In the genomic region with DNA sequence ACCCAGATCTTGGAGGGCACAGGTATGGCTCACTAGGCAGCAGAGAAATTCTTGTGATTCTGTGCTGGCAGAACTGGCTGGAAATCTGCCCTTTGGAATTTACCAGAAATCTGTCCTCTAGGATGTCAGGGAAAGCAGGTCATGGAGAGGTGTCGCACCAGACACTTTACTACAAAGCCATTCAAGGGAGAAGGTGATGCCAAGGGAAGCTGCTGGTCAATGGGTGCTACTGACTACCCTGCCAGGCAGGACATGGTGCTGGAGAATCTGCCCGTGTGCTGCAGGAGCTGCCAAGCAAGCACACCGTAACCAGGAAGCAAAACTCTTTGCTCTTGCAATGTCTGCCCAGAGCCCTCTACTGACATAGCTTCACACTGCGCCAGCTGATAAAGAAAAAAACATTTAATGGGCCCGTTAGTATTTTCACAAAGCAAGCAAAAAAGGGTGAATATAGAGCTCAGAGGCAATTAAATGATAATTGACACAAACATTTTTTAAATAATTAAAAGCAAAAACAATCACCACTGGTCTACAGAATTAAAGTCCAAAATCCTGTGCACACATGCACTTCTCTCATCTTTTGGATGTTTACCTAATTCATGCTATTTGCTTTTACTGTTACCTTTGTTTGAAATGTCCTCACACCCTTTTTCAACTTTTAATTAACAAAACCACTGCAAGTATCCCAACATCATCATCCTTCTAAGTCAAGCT, we compare ENCODE assay signal across 8 cellular contexts. TPM values are rescaled to one million over a fixed set of nuclear protein-coding genes. Genes with fewer than 3 reads are reported as not detected.
DNase-seq lines count a peak whose midpoint lies in the region; ATAC-seq and TF ChIP-seq lines count a peak whose summit lies in the region.

No MANE protein-coding gene starts in this region.

- CTCF ChIA-PET in Caco-2 (lab: Charles Lee), result interaction anchor here (0.7 to 1.9 kb wide), 3 partner anchors 10 to 408 kb away, joined by 4 to 7 read pairs (median 7); no protein-coding TSS in a partner anchor

- H3K36me3 Mint-ChIP-seq in Caco-2 (ENCODE audit: insufficient read depth, unreplicated experiment), result no peaks in the 10 kb centered on the region
- no peaks in the 10 kb centered on the region for H3K36me3 Mint-ChIP-seq in memory B cell
- no peaks in the 10 kb centered on the region for H3K36me3 Mint-ChIP-seq in activated T-cell treated with anti-CD3 and anti-CD28 coated beads, Interleukin-2, amount 50 U/mL, for 24 hours (ENCODE audit: low read depth)

- peaks cover 7% of the 10 kb centered on the region; the same call in 1 of the 2 replicates for H3K4me1 ChIP-seq in Caco-2
- no peaks in the 10 kb centered on the region for H3K4me1 ChIP-seq in body of pancreas
- no peaks in the 10 kb centered on the region for H3K4me1 ChIP-seq in uterus

- POLR2A ChIA-PET in Caco-2 (lab: Charles Lee), result no interaction called here

- DNase-seq in Caco-2 (peak; percentile 53), NCI-H774 (lab: John Stamatoyannopoulos, UW) (peak; percentile 44), body of pancreas (peak; percentile 25 to 48 (median 44)), memory B cell (ENCODE audit: low spot score in 2 of 2) (no peak), uterus (no peak)
- no peak for DNase-seq in activated T-cell treated with anti-CD3 and anti-CD28 coated beads, Interleukin-2, amount 50 U/mL, for 24 hours

- H3K27me3 ChIP-seq in Caco-2 (replicated peaks; ENCODE audit: control insufficient read depth, insufficient read depth, low read length), result no peaks in the 10 kb centered on the region
- H3K27me3 ChIP-seq in body of pancreas, result no peaks in the 10 kb centered on the region
- peaks cover 4 to 7% of the 10 kb centered on the region in 2 donors for H3K27me3 ChIP-seq in uterus

- no peak for TF ChIP-seq POLR2A in body of pancreas (IDR thresholded peaks at IDR 0.05)
- TF ChIP-seq POLR2A in uterus (IDR thresholded peaks at IDR 0.05), result no peak

- peak; percentile 40 to 57 for TF ChIP-seq CTCF in Caco-2 (IDR thresholded peaks at IDR 0.05; ENCODE audit: insufficient read depth in 1 of 2, low read depth in 1 of 2, low read length in 1 of 2, severe bottlenecking in 1 of 2, unreplicated experiment in 1 of 2)
- TF ChIP-seq CTCF in body of pancreas (IDR thresholded peaks at IDR 0.05), result peak in 6 of 7 experiments; percentile 13 to 45 (median 32)
- TF ChIP-seq CTCF in uterus (IDR thresholded peaks at IDR 0.05), result no peak

- intact Hi-C loops in Caco-2 (cut with micrococcal nuclease; ENCODE audit: unreplicated experiment), result loop anchor here (2.0 to 5.0 kb wide), 2 partner anchors 42 to 409 kb away; no protein-coding TSS in a partner anchor
- intact Hi-C loops in body of pancreas (cut with DNase I), result no loop called here
- intact Hi-C loops in uterus (cut with DNase I; ENCODE audit: low total_unique reads), result no loop called here

- H3K4me3 ChIP-seq in Caco-2 (ENCODE audit: low read depth, low read length) (peak overlapping the region; percentile 36), body of pancreas (no peak overlapping the region), uterus (no peak overlapping the region)

- no peaks in the 10 kb centered on the region for H3K4me1 Mint-ChIP-seq in Caco-2 (ENCODE audit: low read depth, unreplicated experiment)
- H3K4me1 Mint-ChIP-seq in memory B cell, result peaks cover 4% of the 10 kb centered on the region
- peaks cover 3% of the 10 kb centered on the region for H3K4me1 Mint-ChIP-seq in activated T-cell treated with anti-CD3 and anti-CD28 coated beads, Interleukin-2, amount 50 U/mL, for 24 hours (ENCODE audit: low read depth)

- H3K27ac Mint-ChIP-seq in Caco-2 (ENCODE audit: unreplicated experiment), result no peak overlapping the region
- no peak overlapping the region for H3K27ac Mint-ChIP-seq in memory B cell
- no peak overlapping the region for H3K27ac Mint-ChIP-seq in activated T-cell treated with anti-CD3 and anti-CD28 coated beads, Interleukin-2, amount 50 U/mL, for 24 hours

- no TSS peak for BruUV-seq in Caco-2 (replicated peaks; lab: Mats Ljungman, UMichigan)

- no peaks in the 10 kb centered on the region for H3K27me3 Mint-ChIP-seq in Caco-2 (ENCODE audit: insufficient read depth, unreplicated experiment)
- H3K27me3 Mint-ChIP-seq in memory B cell, result peaks cover 3% of the 10 kb centered on the region
- peaks cover 13% of the 10 kb centered on the region for H3K27me3 Mint-ChIP-seq in activated T-cell treated with anti-CD3 and anti-CD28 coated beads, Interleukin-2, amount 50 U/mL, for 24 hours

- H3K27ac ChIP-seq in body of pancreas, result peak overlapping the region in 1 of 4 donors; percentile 29
- no peak overlapping the region for H3K27ac ChIP-seq in uterus

- H3K4me3 Mint-ChIP-seq in Caco-2 (ENCODE audit: unreplicated experiment), result peak overlapping the region; percentile 56
- H3K4me3 Mint-ChIP-seq in memory B cell, result no peak overlapping the region
- H3K4me3 Mint-ChIP-seq in activated T-cell treated with anti-CD3 and anti-CD28 coated beads, Interleukin-2, amount 50 U/mL, for 24 hours, result no peak overlapping the region

- H3K9me3 Mint-ChIP-seq in Caco-2 (ENCODE audit: unreplicated experiment) (no peaks in the 10 kb centered on the region), memory B cell (no peaks in the 10 kb centered on the region)
- no peaks in the 10 kb centered on the region for H3K9me3 Mint-ChIP-seq in activated T-cell treated with anti-CD3 and anti-CD28 coated beads, Interleukin-2, amount 50 U/mL, for 24 hours

- H3K36me3 ChIP-seq in Caco-2 (ENCODE audit: control insufficient read depth, insufficient read depth, low read length), result no peaks in the 10 kb centered on the region
- no peaks in the 10 kb centered on the region for H3K36me3 ChIP-seq in body of pancreas (replicated peaks in 1 of 2; ENCODE audit: insufficient read depth in 1 of 2, low read depth in 2 of 2)
- H3K36me3 ChIP-seq in uterus, result no peaks in the 10 kb centered on the region

- ATAC-seq in GM18868 (IDR thresholded peaks at IDR 0.05; ENCODE audit: unreplicated experiment), result peak; percentile 90
- ATAC-seq in HG03378 (IDR thresholded peaks at IDR 0.05; ENCODE audit: unreplicated experiment), result peak; percentile 86
- ATAC-seq in body of pancreas, result peak; percentile 72
- peak; percentile 88 for ATAC-seq in memory B cell (ENCODE audit: low read depth)

- no peaks in the 10 kb centered on the region for H3K9me3 ChIP-seq in Caco-2
- no peaks in the 10 kb centered on the region for H3K9me3 ChIP-seq in body of pancreas
- H3K9me3 ChIP-seq in uterus, result no peaks in the 10 kb centered on the region

- 5 to 17% methylated on average over 4 to 5 of the region's 5 CpGs for WGBS in body of pancreas, 2 donors

RNA-seq across cellular contexts. Expression of a gene that starts 7.2 kb away (rescaled TPM):
- total RNA-seq in Caco-2 (2022), result 31.3 and 36.7 TPM in 2 replicates
- total RNA-seq in body of pancreas, result 10 to 100 TPM in 1 of 2 donors, 1 to 10 TPM in 1; 3.0 to 13.7 TPM
- total RNA-seq in uterus, result 10 to 100 TPM; 10.5 to 49.1 (median 21.8) TPM

Comparison
In these comparisons a context has a peak if more than half of its experiments do, and no peak if none do; other contexts are left out.
1. DNase-seq: peak in Caco-2 (2 of 2), NCI-H774 (single experiment) and body of pancreas (4 of 4); none in memory B cell (0 of 2), uterus (0 of 2) and activated T-cell treated with anti-CD3 and anti-CD28 coated beads, Interleukin-2, amount 50 U/mL, for 24 hours (single experiment).
2. CTCF ChIP-seq: peak in Caco-2 (2 of 2) and body of pancreas (6 of 7); none in uterus (0 of 4).
3. Peak in every context shown above with its lines, with median percentiles within 50 percentile points of each other: ATAC-seq.